ENCODE assay signal across 1 cellular context in genomic region chr1:182083851-182084486, GRCh38.
TF ChIP-seq lines count a peak whose summit lies in the region.

No MANE protein-coding gene starts in this region.

TF ChIP-seq in GM12878, 131 proteins besides CTCF, POLR2A, EP300 and RAD21 (continued from another document):
- no peak for TF ChIP-seq E4F1 (IDR thresholded peaks at IDR 0.05; ENCODE audit: borderline replicate concordance, partially characterized antibody)
- no peak for TF ChIP-seq RBBP5 (conservative IDR thresholded peaks at IDR 0.05)
- no peak for TF ChIP-seq SREBF2 (IDR thresholded peaks at IDR 0.05; ENCODE audit: low read length)
- no peak for TF ChIP-seq RELB (IDR thresholded peaks at IDR 0.05; ENCODE audit: low read depth)
- TF ChIP-seq, protein P1, sequence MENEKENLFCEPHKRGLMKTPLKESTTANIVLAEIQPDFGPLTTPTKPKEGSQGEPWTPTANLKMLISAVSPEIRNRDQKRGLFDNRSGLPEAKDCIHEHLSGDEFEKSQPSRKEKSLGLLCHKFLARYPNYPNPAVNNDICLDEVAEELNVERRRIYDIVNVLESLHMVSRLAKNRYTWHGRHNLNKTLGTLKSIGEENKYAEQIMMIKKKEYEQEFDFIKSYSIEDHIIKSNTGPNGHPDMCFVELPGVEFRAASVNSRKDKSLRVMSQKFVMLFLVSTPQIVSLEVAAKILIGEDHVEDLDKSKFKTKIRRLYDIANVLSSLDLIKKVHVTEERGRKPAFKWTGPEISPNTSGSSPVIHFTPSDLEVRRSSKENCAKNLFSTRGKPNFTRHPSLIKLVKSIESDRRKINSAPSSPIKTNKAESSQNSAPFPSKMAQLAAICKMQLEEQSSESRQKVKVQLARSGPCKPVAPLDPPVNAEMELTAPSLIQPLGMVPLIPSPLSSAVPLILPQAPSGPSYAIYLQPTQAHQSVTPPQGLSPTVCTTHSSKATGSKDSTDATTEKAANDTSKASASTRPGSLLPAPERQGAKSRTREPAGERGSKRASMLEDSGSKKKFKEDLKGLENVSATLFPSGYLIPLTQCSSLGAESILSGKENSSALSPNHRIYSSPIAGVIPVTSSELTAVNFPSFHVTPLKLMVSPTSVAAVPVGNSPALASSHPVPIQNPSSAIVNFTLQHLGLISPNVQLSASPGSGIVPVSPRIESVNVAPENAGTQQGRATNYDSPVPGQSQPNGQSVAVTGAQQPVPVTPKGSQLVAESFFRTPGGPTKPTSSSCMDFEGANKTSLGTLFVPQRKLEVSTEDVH (IDR thresholded peaks at IDR 0.05; ENCODE audit: low read depth, partially characterized antibody): no peak
- TF ChIP-seq NBN (IDR thresholded peaks at IDR 0.05): no peak
- no peak for TF ChIP-seq ZNF207 (IDR thresholded peaks at IDR 0.05; ENCODE audit: borderline replicate concordance)
- TF ChIP-seq POLR2AphosphoS5 (IDR thresholded peaks at IDR 0.05; ENCODE audit: low read length): no peak
